In genomic region chr2:218298314-218298875, GRCh38 we compare ENCODE assay signal across 17 cellular contexts. TPM values are rescaled to one million over a fixed set of nuclear protein-coding genes. Genes with fewer than 3 reads are reported as not detected.
A peak's percentile ranks its signal among the peaks of the same experiment; 100 is the strongest.
DNase-seq lines count a peak whose midpoint lies in the region; ATAC-seq and TF ChIP-seq lines count a peak whose summit lies in the region.
"Had no signal": no experiment of that assay in that cellular context is flagged by ENCODE, and none has a peak within 500 bp of the region (broad histone marks: within the 10 kb centered on the region; RNA-seq: fewer than 3 reads in every experiment).

No MANE protein-coding gene starts in this region.

- ATAC-seq in left lung (no peak), HG03460 (IDR thresholded peaks at IDR 0.05; ENCODE audit: unreplicated experiment) (no peak), HG02678 (IDR thresholded peaks at IDR 0.05; ENCODE audit: unreplicated experiment) (no peak), HG03469 (IDR thresholded peaks at IDR 0.05; ENCODE audit: unreplicated experiment) (no peak)
- ATAC-seq: activated T-cell treated with anti-CD3 and anti-CD28 coated beads, Interleukin-2, amount 50 U/mL, for 72 hours; Right ventricle myocardium inferior; stimulated activated memory B cell treated with anti-CD40 and anti-IgM and Interleukin-4, amounts not matched to agents 10 μg/mL and 1 μg/mL and 100 μg/mL, for 72 hours had no signal

- no peaks in the 10 kb centered on the region for H3K36me3 ChIP-seq in left lung
- H3K36me3 ChIP-seq: right atrium auricular region had no signal

- no peaks in the 10 kb centered on the region for H3K9me3 ChIP-seq in left lung
- H3K9me3 ChIP-seq: right atrium auricular region had no signal

- H3K27ac ChIP-seq in C4-2B (peak overlapping the region; percentile 12; the same call in 1 of the 2 replicates), caudate nucleus (ENCODE audit: low read depth, low read length) (peak overlapping the region; percentile 96), left lung (peak overlapping the region; percentile 62 to 70)
- H3K27ac ChIP-seq: HL-60, right atrium auricular region had no signal

- peaks cover 11 to 34% of the 10 kb centered on the region in 2 donors for H3K4me1 ChIP-seq in left lung

- peak in 26 of 61 donors; percentile 4 to 39 (median 24) for DNase-seq in caudate nucleus (lab: John Stamatoyannopoulos, UW)
- DNase-seq in left lung, result no peak
- DNase-seq in putamen (ENCODE audit: low spot score), result peak; percentile 70
- no peak for DNase-seq in T-helper 2 cell
- DNase-seq: activated CD4-positive, alpha-beta T cell treated with anti-CD3 and anti-CD28 coated beads for 4 hours; activated T-cell treated with anti-CD3 and anti-CD28 coated beads, Interleukin-2, amount 50 U/mL, for 72 hours; Karpas-422; NCI-H774; stimulated activated CD4-positive, alpha-beta T cell treated with anti-CD3 and anti-CD28 coated beads, Interleukin-4, amount 100 ng/mL, for 4 hours had no signal

- no peaks in the 10 kb centered on the region for H3K27me3 ChIP-seq in left lung
- H3K27me3 ChIP-seq: right atrium auricular region had no signal

- H3K4me3 ChIP-seq in left lung, result no peak overlapping the region
- H3K4me3 ChIP-seq: right atrium auricular region had no signal

- intact Hi-C loops in left lung (cut with DNase I), result loop anchor here in 1 of 2 donors (2.0 to 5.0 kb wide), 2 partner anchors 58 to 99 kb away; partner anchors contain the start of genes CATIP and CTDSP1

- TF ChIP-seq CTCF in C4-2B (conservative IDR thresholded peaks at IDR 0.05) (no peak), left lung (IDR thresholded peaks at IDR 0.05) (no peak)

RNA-seq across cellular contexts. Expression of gene TMBIM1, which starts 6.1 kb away (rescaled TPM):
- 100 to 1,000 TPM; 281 to 308 TPM for total RNA-seq in left lung

RNA-seq across cellular contexts. Expression of gene PNKD, which starts 28.1 kb away (rescaled TPM):
- 10 to 100 TPM; 93.4 to 96.8 TPM for total RNA-seq in left lung

RNA-seq across cellular contexts. Expression of gene AAMP, which starts 28.5 kb away (rescaled TPM):
- 10 to 100 TPM; 55.2 to 57.2 TPM for total RNA-seq in left lung

RNA-seq across cellular contexts. Expression of gene GPBAR1, which starts 37.6 kb away (rescaled TPM):
- total RNA-seq in left lung, result 1 to 10 TPM; 1.7 to 4.3 TPM

RNA-seq across cellular contexts. Expression of gene CATIP, which starts 58.3 kb away (rescaled TPM):
- 1 to 10 TPM in 1 of 2 donors, under 1 TPM in 1; 0.55 to 3.3 TPM for total RNA-seq in left lung
- total RNA-seq: activated T-cell treated with anti-CD3 and anti-CD28 coated beads, Interleukin-2, amount 50 U/mL, for 72 hours; right atrium auricular region; Right ventricle myocardium inferior had no signal

Comparison
In these comparisons a context has a peak if more than half of its experiments do, and no peak if none do; other contexts are left out.
1. H3K27ac ChIP-seq: peak in every context shown above with its lines; median percentile 96 in caudate nucleus; 66 in left lung; 12 in C4-2B.